ENCODE assay signal across 24 cellular contexts in genomic region chr1:65825736-65826135, GRCh38. TPM values are rescaled to one million over a fixed set of nuclear protein-coding genes. Genes with fewer than 3 reads are reported as not detected.
DNase-seq lines count a peak whose midpoint lies in the region; ATAC-seq and TF ChIP-seq lines count a peak whose summit lies in the region.
"Had no signal": no experiment of that assay in that cellular context is flagged by ENCODE, and none has a peak within 500 bp of the region (broad histone marks: within the 10 kb centered on the region; RNA-seq: fewer than 3 reads in every experiment).

No MANE protein-coding gene starts in this region.

- H3K9ac ChIP-seq in mammary epithelial cell (ENCODE audit: insufficient read depth, low read length): no peak overlapping the region

- CTCF ChIA-PET in MCF 10A (lab: Yijun Ruan, JAX) (no interaction called here), mammary epithelial cell (lab: Charles Lee; ENCODE audit: low non-redundant PET) (no interaction called here)

- no peaks in the 10 kb centered on the region for H3K9me3 ChIP-seq in mammary epithelial cell (replicated peaks; ENCODE audit: insufficient read depth, low read length)
- no peaks in the 10 kb centered on the region for H3K9me3 ChIP-seq in RWPE2 (ENCODE audit: severe bottlenecking)
- H3K9me3 ChIP-seq in gastroesophageal sphincter: peaks cover 0 to 8% (median 0%) of the 10 kb centered on the region in 3 donors
- H3K9me3 ChIP-seq: ovary had no signal

- H3K27me3 ChIP-seq in mammary epithelial cell (ENCODE audit: insufficient read depth, low read length): no peaks in the 10 kb centered on the region
- H3K27me3 ChIP-seq in RWPE2 (ENCODE audit: insufficient read depth, poor library complexity, severe bottlenecking): no peaks in the 10 kb centered on the region
- no peaks in the 10 kb centered on the region for H3K27me3 ChIP-seq in gastroesophageal sphincter
- H3K27me3 ChIP-seq: foreskin keratinocyte, ovary had no signal

- TF ChIP-seq CTCF in MCF 10A (IDR thresholded peaks at IDR 0.05; ENCODE audit: unreplicated experiment): no peak
- TF ChIP-seq CTCF in mammary epithelial cell (conservative IDR thresholded peaks at IDR 0.05 in 1 of 2, IDR thresholded peaks at IDR 0.05 in 1 of 2; ENCODE audit: extremely low read depth in 1 of 2, insufficient read depth in 1 of 2, low read depth in 1 of 2, low read length in 2 of 2): no peak
- TF ChIP-seq CTCF in RWPE2 (IDR thresholded peaks at IDR 0.05; ENCODE audit: poor library complexity, severe bottlenecking): no peak
- no peak for TF ChIP-seq CTCF in fibroblast of mammary gland (conservative IDR thresholded peaks at IDR 0.05; ENCODE audit: control insufficient read depth, insufficient read depth, low read depth, low read length)
- no peak for TF ChIP-seq CTCF in gastroesophageal sphincter (IDR thresholded peaks at IDR 0.05)

- dilution Hi-C loops in mammary epithelial cell (cut with HindIII; ENCODE audit: low sequenced_read_pairs): no loop called here

- POLR2A ChIA-PET in MCF 10A (lab: Yijun Ruan, JAX): no interaction called here

- H3K27ac ChIP-seq in mammary epithelial cell (ENCODE audit: insufficient read depth, low read depth, low read length): no peak overlapping the region
- H3K27ac ChIP-seq in RWPE2 (ENCODE audit: poor library complexity, severe bottlenecking): no peak overlapping the region
- no peak overlapping the region for H3K27ac ChIP-seq in gastroesophageal sphincter
- H3K27ac ChIP-seq: foreskin keratinocyte, ovary, PC-9, SK-N-MC had no signal

- BruUV-seq in MCF 10A (replicated peaks; lab: Mats Ljungman, UMichigan) (no TSS peak), mammary epithelial cell (replicated peaks; lab: Mats Ljungman, UMichigan) (no TSS peak)

- no peak overlapping the region for H3K4me3 ChIP-seq in mammary epithelial cell (replicated peaks in 1 of 3; ENCODE audit: insufficient read depth in 1 of 3, low read depth in 2 of 3, low read length in 3 of 3)
- H3K4me3 ChIP-seq in RWPE2 (ENCODE audit: severe bottlenecking): no peak overlapping the region
- no peak overlapping the region for H3K4me3 ChIP-seq in fibroblast of mammary gland (ENCODE audit: control insufficient read depth, low read depth, low read length)
- H3K4me3 ChIP-seq in gastroesophageal sphincter: no peak overlapping the region
- H3K4me3 ChIP-seq: ovary, PC-9, SK-N-MC had no signal

- H2AFZ ChIP-seq in mammary epithelial cell (ENCODE audit: low read depth, low read length): no peak overlapping the region
- H2AFZ ChIP-seq: PC-9 had no signal

- in situ Hi-C loops in mammary epithelial cell (cut with MboI; ENCODE audit: low sequenced_read_pairs in 2 of 2): no loop called here

- DNase-seq in MCF 10A (ENCODE audit: unreplicated experiment) (peak; percentile 8), mammary epithelial cell (no peak), RWPE2 (ENCODE audit: low spot score) (no peak), fibroblast of mammary gland (ENCODE audit: low read depth) (peak; percentile 82), NCI-H187 (lab: John Stamatoyannopoulos, UW) (no peak), putamen (ENCODE audit: low spot score) (no peak)
- no peak for DNase-seq in activated CD4-positive, CD25-positive, alpha-beta regulatory T cell treated with anti-CD3 and anti-CD28 coated beads, Interleukin-2, amount 50 U/mL, for 72 hours
- DNase-seq: activated CD4-positive, alpha-beta T cell treated with anti-CD3 and anti-CD28 coated beads for 36 hours; activated effector memory CD4-positive, alpha-beta T cell treated with Interleukin-2 at 50 U/mL for 16 hours; amygdala; CD4-positive, CD25-positive, alpha-beta regulatory T cell; cerebellar nuclear complex; DMS153; effector memory CD8-positive, alpha-beta T cell; foreskin keratinocyte; NCI-H1694 treated with DMSO at 0.1 percent for 48 hours; NCI-H774; ovary; PC-9; stimulated activated CD4-positive, alpha-beta T cell treated with anti-CD3 and anti-CD28 coated beads, Interleukin-2, amount 100 ng/mL, for 48 hours; T1000 had no signal

- no peaks in the 10 kb centered on the region for H3K9me3 Mint-ChIP-seq in MCF 10A (ENCODE audit: unreplicated experiment)
- H3K9me3 Mint-ChIP-seq: effector memory CD8-positive, alpha-beta T cell had no signal

- ATAC-seq in RWPE2 (ENCODE audit: low read depth): peak; percentile 44; the same call in 1 of the 3 replicates
- no peak for ATAC-seq in gastroesophageal sphincter
- ATAC-seq: activated CD4-positive, alpha-beta T cell treated with anti-CD3 and anti-CD28 coated beads for 36 hours; effector memory CD8-positive, alpha-beta T cell; foreskin keratinocyte had no signal

- H3K4me1 Mint-ChIP-seq in MCF 10A (ENCODE audit: insufficient read depth, unreplicated experiment): no peaks in the 10 kb centered on the region

- no peak for TF ChIP-seq EP300 in gastroesophageal sphincter (IDR thresholded peaks at IDR 0.05)

- WGBS in mammary epithelial cell (ENCODE audit: low coverage, missing lambda C conversion rate): 53% methylated on average over 1 of the region's 1 CpG
- 94 to 100% methylated on average over 1 of the region's 1 CpG for WGBS in gastroesophageal sphincter (ENCODE audit: low coverage in 1 of 2), 2 donors

- intact Hi-C loops in MCF 10A (cut with micrococcal nuclease) (no loop called here), mammary epithelial cell (cut with micrococcal nuclease) (no loop called here)

- no peak overlapping the region for H3K27ac Mint-ChIP-seq in MCF 10A (ENCODE audit: low read depth, unreplicated experiment)
- H3K27ac Mint-ChIP-seq: activated CD4-positive, alpha-beta T cell treated with anti-CD3 and anti-CD28 coated beads for 36 hours; CD4-positive, CD25-positive, alpha-beta regulatory T cell; effector memory CD8-positive, alpha-beta T cell had no signal

- H3K4me1 ChIP-seq in mammary epithelial cell (ENCODE audit: insufficient read depth, low read length) (no peaks in the 10 kb centered on the region), RWPE2 (ENCODE audit: insufficient read depth, poor library complexity, severe bottlenecking) (no peaks in the 10 kb centered on the region), gastroesophageal sphincter (no peaks in the 10 kb centered on the region)
- H3K4me1 ChIP-seq: foreskin keratinocyte had no signal

- H3K36me3 ChIP-seq in mammary epithelial cell (ENCODE audit: insufficient read depth, low read length) (no peaks in the 10 kb centered on the region), RWPE2 (ENCODE audit: low read depth) (no peaks in the 10 kb centered on the region), gastroesophageal sphincter (no peaks in the 10 kb centered on the region)
- H3K36me3 ChIP-seq: ovary had no signal

- no peaks in the 10 kb centered on the region for H4K20me1 ChIP-seq in mammary epithelial cell (ENCODE audit: insufficient read depth, low read length)

- no peaks in the 10 kb centered on the region for H3K36me3 Mint-ChIP-seq in MCF 10A (ENCODE audit: insufficient read depth, unreplicated experiment)
- H3K36me3 Mint-ChIP-seq: CD4-positive, CD25-positive, alpha-beta regulatory T cell had no signal

- H3K4me2 ChIP-seq in mammary epithelial cell (ENCODE audit: insufficient read depth, low read depth, low read length): no peak overlapping the region
- H3K4me2 ChIP-seq: PC-9 had no signal

- no peak overlapping the region for H3K4me3 Mint-ChIP-seq in MCF 10A (ENCODE audit: unreplicated experiment)
- H3K4me3 Mint-ChIP-seq: activated CD4-positive, alpha-beta T cell treated with anti-CD3 and anti-CD28 coated beads for 36 hours; CD4-positive, CD25-positive, alpha-beta regulatory T cell; effector memory CD8-positive, alpha-beta T cell had no signal

- peaks cover 55% of the 10 kb centered on the region for H3K27me3 Mint-ChIP-seq in MCF 10A (ENCODE audit: insufficient read depth, unreplicated experiment)
- H3K27me3 Mint-ChIP-seq: CD4-positive, CD25-positive, alpha-beta regulatory T cell; effector memory CD8-positive, alpha-beta T cell had no signal

- no peak for TF ChIP-seq POLR2A in gastroesophageal sphincter (IDR thresholded peaks at IDR 0.05)

- no peaks in the 10 kb centered on the region for H3K79me2 ChIP-seq in mammary epithelial cell (ENCODE audit: insufficient read depth, low read length)

RNA-seq across cellular contexts. Expression of gene PDE4B, which starts 33.0 kb away (rescaled TPM):
- total RNA-seq in MCF 10A (2022) (2.8 and 3.3 TPM in 2 replicates), mammary epithelial cell (1 to 10 TPM in 1 of 2 donors, not detected in 1; 3.8 TPM), gastroesophageal sphincter (10 to 100 TPM in 2 of 4 donors, 1 to 10 TPM in 2; 5.9 to 16.2 (median 8.8) TPM)
- polyA plus RNA-seq in mammary epithelial cell: 0.02 TPM
- not detected for polyA minus RNA-seq in mammary epithelial cell
- total RNA-seq: A172, foreskin keratinocyte had no signal
- polyA plus RNA-seq: foreskin keratinocyte had no signal

Comparison
In these comparisons a context has a peak if more than half of its experiments do, and no peak if none do; other contexts are left out.
1. DNase-seq: peak in MCF 10A (single experiment) and fibroblast of mammary gland (single experiment); none in mammary epithelial cell (single experiment), RWPE2 (single experiment), NCI-H187 (0 of 2), putamen (single experiment) and activated CD4-positive, CD25-positive, alpha-beta regulatory T cell treated with anti-CD3 and anti-CD28 coated beads, Interleukin-2, amount 50 U/mL, for 72 hours (single experiment).